ENCODE assay signal across 7 cellular contexts in genomic region chr5:103562453-103563157, GRCh38. TPM values are rescaled to one million over a fixed set of nuclear protein-coding genes. Genes with fewer than 3 reads are reported as not detected.
A peak's percentile ranks its signal among the peaks of the same experiment; 100 is the strongest.
DNase-seq lines count a peak whose midpoint lies in the region; ATAC-seq and TF ChIP-seq lines count a peak whose summit lies in the region.

Gene NUDT12 (minus strand): TSS chr5:103562789. CDS start chr5:103560248, 2,541 bp downstream.

- H3K36me3 Mint-ChIP-seq in activated B cell treated with CpG ODN at 0.5 μM for 24 hours (ENCODE audit: low read depth) = no peaks in the 10 kb centered on the region

- peak within 1 kb of the TSS; percentile 73 for H3K27ac Mint-ChIP-seq in activated B cell treated with CpG ODN at 0.5 μM for 24 hours

- no peaks in the 10 kb centered on the region for H3K27me3 ChIP-seq in kidney epithelial cell (ENCODE audit: control insufficient read depth, insufficient read depth, low read length)

- POLR2A ChIA-PET in activated B cell treated with CpG ODN at 0.5 μM for 24 hours (lab: Charles Lee) = interaction anchor here (0.5 kb wide), 1 partner anchor 1246 kb away, joined by 4 read pairs; no protein-coding TSS in a partner anchor

- peak within 1 kb of the TSS; percentile 90 for H3K4me3 ChIP-seq in choroid plexus epithelial cell (ENCODE audit: low read depth, low read length)
- H3K4me3 ChIP-seq in kidney epithelial cell (ENCODE audit: low read depth, low read length) = peak within 1 kb of the TSS; percentile 74

- peak within 1 kb of the TSS; percentile 92 for H3K4me3 Mint-ChIP-seq in activated B cell treated with CpG ODN at 0.5 μM for 24 hours

- H3K9me3 Mint-ChIP-seq in activated B cell treated with CpG ODN at 0.5 μM for 24 hours = no peaks in the 10 kb centered on the region

- intact Hi-C loops in activated B cell treated with CpG ODN at 0.5 μM for 24 hours (cut with micrococcal nuclease) = loop anchor here (2.0 kb wide), 1 partner anchor 304 kb away; the partner anchor contains the start of gene MACIR

- DNase-seq in NCI-H2029 treated with DMSO at 0.1 percent for 48 hours (lab: John Stamatoyannopoulos, UW) (peak; percentile 87), activated B cell treated with CpG ODN at 0.5 μM for 24 hours (peak; percentile 45), choroid plexus epithelial cell (ENCODE audit: low read depth) (peak; percentile 71), kidney epithelial cell (ENCODE audit: low read depth) (peak; percentile 21)
- DNase-seq in stimulated activated CD4-positive, alpha-beta T cell treated with anti-CD3 and anti-CD28 coated beads, Interleukin-12 subunit alpha, Interleukin-12 subunit beta, amount 100 ng/mL, for 24 hours (ENCODE audit: low read depth in 2 of 2) = peak; percentile 14 to 21

- peaks cover 11% of the 10 kb centered on the region for H3K4me1 Mint-ChIP-seq in activated B cell treated with CpG ODN at 0.5 μM for 24 hours

- CTCF ChIA-PET in activated B cell treated with CpG ODN at 0.5 μM for 24 hours (lab: Charles Lee) = no interaction called here

- ATAC-seq in GM18517 (IDR thresholded peaks at IDR 0.05; ENCODE audit: unreplicated experiment) (peak; percentile 88), HG02938 (IDR thresholded peaks at IDR 0.05; ENCODE audit: unreplicated experiment) (peak; percentile 82), activated B cell treated with CpG ODN at 0.5 μM for 24 hours (ENCODE audit: low read depth) (peak; percentile 93)

- H3K36me3 ChIP-seq in kidney epithelial cell (ENCODE audit: control insufficient read depth, insufficient read depth, low read length) = no peaks in the 10 kb centered on the region

- no peaks in the 10 kb centered on the region for H3K27me3 Mint-ChIP-seq in activated B cell treated with CpG ODN at 0.5 μM for 24 hours

- TF ChIP-seq CTCF in activated B cell treated with CpG ODN at 0.5 μM for 24 hours (IDR thresholded peaks at IDR 0.05) (no peak), choroid plexus epithelial cell (conservative IDR thresholded peaks at IDR 0.05; ENCODE audit: low read depth, low read length) (no peak), kidney epithelial cell (IDR thresholded peaks at IDR 0.05; ENCODE audit: insufficient read depth, low read length, poor library complexity, severe bottlenecking) (no peak)

RNA-seq across cellular contexts. Expression of gene NUDT12, which starts in this region (rescaled TPM):
- 2.6 and 3.5 TPM in 2 replicates for total RNA-seq in activated B cell treated with CpG ODN at 0.5 μM for 24 hours
- 11.2 and 13.1 TPM in 2 replicates for total RNA-seq in kidney epithelial cell

Comparison
In these comparisons a context has a peak if more than half of its experiments do, and no peak if none do; other contexts are left out.
1. Peak in every context shown above with its lines: DNase-seq, ATAC-seq and H3K4me3 ChIP-seq.
2. DNase-seq: peak in every context shown above with its lines; median percentile 87 in NCI-H2029 treated with DMSO at 0.1 percent for 48 hours; 71 in choroid plexus epithelial cell; 45 in activated B cell treated with CpG ODN at 0.5 μM for 24 hours; 21 in kidney epithelial cell; 18 in stimulated activated CD4-positive, alpha-beta T cell treated with anti-CD3 and anti-CD28 coated beads, Interleukin-12 subunit alpha, Interleukin-12 subunit beta, amount 100 ng/mL, for 24 hours.